Comparison of ENCODE assay signal across 8 cellular contexts in the genomic region with DNA sequence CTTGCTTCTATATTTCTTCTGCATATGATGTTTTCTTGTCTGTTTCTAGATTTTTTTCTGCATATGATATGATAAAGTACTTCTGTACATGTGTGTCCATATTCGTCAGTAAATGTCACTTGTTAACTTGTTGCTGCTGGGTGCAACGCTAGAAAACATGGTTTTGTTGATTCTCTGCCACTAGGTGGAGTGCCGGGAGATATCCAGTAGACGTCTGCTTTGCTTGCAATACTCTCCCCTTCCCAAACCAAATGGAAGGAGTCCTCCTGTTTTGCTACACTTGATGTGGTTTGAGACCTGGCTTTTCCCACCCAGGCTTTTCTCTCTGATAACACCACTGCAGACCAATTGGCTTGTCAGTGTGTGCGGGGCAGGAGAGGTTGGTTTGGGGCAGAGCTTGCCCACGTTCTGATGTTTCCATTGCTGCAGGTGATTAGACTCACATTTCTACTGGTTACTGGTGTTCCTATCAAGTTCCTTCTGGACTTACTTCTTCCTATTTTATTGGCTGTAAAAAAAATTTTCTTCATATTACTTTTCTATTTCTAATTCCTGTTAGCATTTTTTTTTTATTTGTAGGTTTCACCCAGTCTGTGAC.
DNase-seq lines count a peak whose midpoint lies in the region; ATAC-seq and TF ChIP-seq lines count a peak whose summit lies in the region.

No MANE protein-coding gene starts in this region.

- no peaks in the 10 kb centered on the region for H3K27me3 ChIP-seq in Panc1 (ENCODE audit: control insufficient read depth, insufficient read depth, low read length)

- in situ Hi-C loops in Panc1 (cut with HindIII; ENCODE audit: low pct_unique_long_range_greater_than_20kb, low sequenced_read_pairs): no loop called here

- no peaks in the 10 kb centered on the region for H3K27me3 Mint-ChIP-seq in activated naive CD4-positive, alpha-beta T cell treated with anti-CD3 and anti-CD28 coated beads, Interleukin-2, amount 10 ng/mL, durations not matched to agents 7 days and 5 days

- no peak overlapping the region for H3K27ac ChIP-seq in Panc1 (ENCODE audit: low read length)

- no TSS peak for BruUV-seq in Panc1 (replicated peaks; lab: Mats Ljungman, UMichigan)

- no peak overlapping the region for H3K4me3 Mint-ChIP-seq in activated naive CD4-positive, alpha-beta T cell treated with anti-CD3 and anti-CD28 coated beads, Interleukin-2, amount 10 ng/mL, durations not matched to agents 7 days and 5 days

- ATAC-seq in HG03565 (IDR thresholded peaks at IDR 0.05; ENCODE audit: unreplicated experiment) (peak; percentile 64), Panc1 (peak; percentile 81), HG03095 (IDR thresholded peaks at IDR 0.05; ENCODE audit: unreplicated experiment) (no peak)

- H3K9me3 ChIP-seq in Panc1 (ENCODE audit: control insufficient read depth, insufficient read depth, low read depth, low read length): no peaks in the 10 kb centered on the region

- H3K36me3 Mint-ChIP-seq in activated naive CD4-positive, alpha-beta T cell treated with anti-CD3 and anti-CD28 coated beads, Interleukin-2, amount 10 ng/mL, durations not matched to agents 7 days and 5 days: no peaks in the 10 kb centered on the region

- no peak overlapping the region for H3K27ac Mint-ChIP-seq in activated naive CD4-positive, alpha-beta T cell treated with anti-CD3 and anti-CD28 coated beads, Interleukin-2, amount 10 ng/mL, durations not matched to agents 7 days and 5 days

- intact Hi-C loops in Panc1 (cut with micrococcal nuclease; ENCODE audit: unreplicated experiment): no loop called here

- H3K4me3 ChIP-seq in Panc1 (ENCODE audit: low read depth in 2 of 2, low read length in 2 of 2): no peak overlapping the region

- H3K4me1 Mint-ChIP-seq in activated naive CD4-positive, alpha-beta T cell treated with anti-CD3 and anti-CD28 coated beads, Interleukin-2, amount 10 ng/mL, durations not matched to agents 7 days and 5 days: no peaks in the 10 kb centered on the region

- CTCF ChIA-PET in Panc1 (lab: Charles Lee): no interaction called here
- CTCF ChIA-PET in activated naive CD4-positive, alpha-beta T cell treated with anti-CD3 and anti-CD28 coated beads, Interleukin-2, amount 10 ng/mL, durations not matched to agents 7 days and 5 days (lab: Charles Lee): no interaction called here

- TF ChIP-seq CTCF in GM10266 (IDR thresholded peaks at IDR 0.05; ENCODE audit: control insufficient read depth, insufficient read depth, low read depth, missing control alignments) (peak; percentile 48), Panc1 (IDR thresholded peaks at IDR 0.05) (peak; percentile 74)

- DNase-seq in GM10266 (ENCODE audit: extremely low spot score) (peak; percentile 14), Panc1 (ENCODE audit: low read depth, low spot score) (peak; percentile 50), fibroblast of the conjunctiva (ENCODE audit: low read depth) (peak; percentile 8), superior temporal gyrus (ENCODE audit: extremely low spot score) (peak; percentile 36), NCI-H1105 (lab: John Stamatoyannopoulos, UW) (no peak)
- no peak for DNase-seq in activated naive CD4-positive, alpha-beta T cell treated with anti-CD3 and anti-CD28 coated beads, Interleukin-2, amount 10 ng/mL, durations not matched to agents 7 days and 5 days

- no peaks in the 10 kb centered on the region; the same call in 1 of the 2 replicates for H3K4me1 ChIP-seq in Panc1 (ENCODE audit: control insufficient read depth, insufficient read depth, low read length)

- peaks cover 3% of the 10 kb centered on the region for H3K9me3 Mint-ChIP-seq in activated naive CD4-positive, alpha-beta T cell treated with anti-CD3 and anti-CD28 coated beads, Interleukin-2, amount 10 ng/mL, durations not matched to agents 7 days and 5 days

- POLR2A ChIA-PET in Panc1 (lab: Charles Lee): no interaction called here

- H3K36me3 ChIP-seq in Panc1 (ENCODE audit: control insufficient read depth, insufficient read depth, low read length): no peaks in the 10 kb centered on the region

Comparison
In these comparisons a context has a peak if more than half of its experiments do, and no peak if none do; other contexts are left out.
1. DNase-seq: peak in GM10266 (single experiment), Panc1 (single experiment), fibroblast of the conjunctiva (single experiment) and superior temporal gyrus (single experiment); none in activated naive CD4-positive, alpha-beta T cell treated with anti-CD3 and anti-CD28 coated beads, Interleukin-2, amount 10 ng/mL, durations not matched to agents 7 days and 5 days (single experiment) and NCI-H1105 (single experiment).